Comparison of ENCODE assay signal across 21 cellular contexts in the genomic region with DNA sequence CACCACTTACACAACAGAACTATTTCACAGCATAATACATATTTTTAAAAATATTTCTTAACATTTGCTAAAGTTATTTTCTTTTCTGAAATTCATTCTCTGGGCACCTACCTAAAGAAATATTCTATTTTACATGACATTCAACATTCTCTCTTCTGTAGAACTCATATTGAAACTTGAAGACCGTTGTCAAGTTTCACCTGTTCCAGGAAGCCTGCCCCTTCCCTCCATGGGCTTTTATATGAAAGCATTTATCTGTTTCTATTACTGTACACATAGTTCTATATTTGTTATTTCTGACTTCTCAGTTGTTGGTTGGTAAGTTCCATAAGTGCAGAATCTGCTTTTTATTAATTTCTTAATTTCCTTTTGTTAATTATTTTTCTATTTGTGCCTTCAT.
"Had no signal": no experiment of that assay in that cellular context is flagged by ENCODE, and none has a peak within 500 bp of the region (broad histone marks: within the 10 kb centered on the region; RNA-seq: fewer than 3 reads in every experiment).

No MANE protein-coding gene starts in this region.

- ATAC-seq: activated CD8-positive, alpha-beta T cell treated with anti-CD3 and anti-CD28 coated beads, Interleukin-2, amount 10 ng/mL, durations not matched to agents 7 days and 5 days; activated naive CD8-positive, alpha-beta T cell treated with anti-CD3 and anti-CD28 coated beads, Interleukin-2, amount 50 U/mL, for 24 hours; gastrocnemius medialis; left colon; pancreas; psoas muscle had no signal

- H3K4me3 ChIP-seq: coronary artery, esophagus squamous epithelium, gastrocnemius medialis, pancreas, psoas muscle, right atrium auricular region, spleen, thoracic aorta had no signal

- FAIRE-seq: pancreas had no signal

- DNase-seq: activated CD4-positive, alpha-beta T cell treated with anti-CD3 and anti-CD28 coated beads for 1 hour; activated CD4-positive, alpha-beta T cell treated with anti-CD3 and anti-CD28 coated beads, Interleukin-2, amount 50 U/mL, for 1 hour; activated CD8-positive, alpha-beta T cell treated with anti-CD3 and anti-CD28 coated beads, Interleukin-2, amount 10 ng/mL, durations not matched to agents 7 days and 5 days; activated gamma-delta T cell; activated naive CD4-positive, alpha-beta T cell treated with anti-CD3 and anti-CD28 coated beads, Interleukin-2, amount 50 U/mL, for 16 hours; activated naive CD8-positive, alpha-beta T cell treated with anti-CD3 and anti-CD28 coated beads, Interleukin-2, amount 50 U/mL, for 24 hours; cerebellar nuclear complex; esophagus squamous epithelium; gastrocnemius medialis; head of caudate nucleus; islet precursor cell; left colon; nephron progenitor cell; pancreas; psoas muscle; spleen; stimulated activated CD4-positive, alpha-beta T cell treated with anti-CD3 and anti-CD28 coated beads, Interleukin-4, amount 100 ng/mL, for 1 hour; stimulated activated naive CD4-positive, alpha-beta T cell had no signal
